ENCODE assay signal across 16 cellular contexts in genomic region chr2:122927710-122928249, GRCh38.
A peak's percentile ranks its signal among the peaks of the same experiment; 100 is the strongest.
DNase-seq lines count a peak whose midpoint lies in the region; ATAC-seq, FAIRE-seq and TF ChIP-seq lines count a peak whose summit lies in the region.
"Had no signal": no experiment of that assay in that cellular context is flagged by ENCODE, and none has a peak within 500 bp of the region (broad histone marks: within the 10 kb centered on the region; RNA-seq: fewer than 3 reads in every experiment).

No MANE protein-coding gene starts in this region.

- no peak overlapping the region for H3K18ac ChIP-seq in H1 (ENCODE audit: extremely low read depth, low read length)

- TF ChIP-seq CTCF in H1 (IDR thresholded peaks at IDR 0.05; ENCODE audit: control extremely low read depth in 1 of 3, insufficient read depth in 1 of 3, low read depth in 1 of 3, low read length in 3 of 3): peak in 1 of 3 experiments; percentile 34; a peak in 1 of 4 replicates
- no peak for TF ChIP-seq CTCF in left lung (IDR thresholded peaks at IDR 0.05)
- TF ChIP-seq CTCF in pancreas (IDR thresholded peaks at IDR 0.05): no peak

- no peak for TF ChIP-seq POLR2A in H1 (IDR thresholded peaks at IDR 0.05; ENCODE audit: control extremely low read depth in 1 of 2, low read depth in 2 of 2, low read length in 2 of 2)

- H2AFZ ChIP-seq in H1 (ENCODE audit: low read length): no peak overlapping the region

- no peak overlapping the region for H4K91ac ChIP-seq in H1 (replicated peaks; ENCODE audit: insufficient read length, low read length)

- no peaks in the 10 kb centered on the region for H3K23me2 ChIP-seq in H1 (ENCODE audit: low read depth, low read length)

- TF ChIP-seq RAD21 in H1 (IDR thresholded peaks at IDR 0.05 in 1 of 2, conservative IDR thresholded peaks at IDR 0.05 in 1 of 2; ENCODE audit: low read depth in 2 of 2, low read length in 2 of 2): peak; percentile 14 to 16; a peak in 2 of 4 replicates

- intact Hi-C loops in left lung (cut with DNase I): no loop called here
- intact Hi-C loops in pancreas (cut with DNase I): no loop called here

- H3K79me2 ChIP-seq in H1 (ENCODE audit: control insufficient read depth in 1 of 2, insufficient read depth in 2 of 2, low read length in 2 of 2): no peaks in the 10 kb centered on the region

- H3K79me1 ChIP-seq in H1 (ENCODE audit: low read depth, low read length): no peaks in the 10 kb centered on the region

- no peak overlapping the region for H3K23ac ChIP-seq in H1 (ENCODE audit: insufficient read length)

- ATAC-seq in left lung (no peak), pancreas (no peak)
- ATAC-seq: Panc1 had no signal

- no peak overlapping the region for H3K9ac ChIP-seq in HUES48 (ENCODE audit: low read depth, low read length)
- no peak overlapping the region for H3K9ac ChIP-seq in H1 (replicated peaks in 1 of 4; ENCODE audit: extremely low read depth in 1 of 4, low read depth in 3 of 4, low read length in 3 of 4)

- no peak for FAIRE-seq in H1 (lab: Jason Lieb, UNC)
- FAIRE-seq in pancreas (lab: Jason Lieb, UNC): no peak
- FAIRE-seq: G401.6 had no signal

- DNase-seq in H1 (ENCODE audit: low read depth in 1 of 2, low spot score in 2 of 2) (no peak), iPS-NIHi11 (ENCODE audit: low spot score) (peak; percentile 18), left lung (no peak), pancreas (no peak), retina (no peak)
- DNase-seq in activated CD8-positive, alpha-beta memory T cell treated with anti-CD3 and anti-CD28 coated beads, Interleukin-2, amount 50 U/mL, for 4 hours: no peak
- DNase-seq: AML-193, DND-41, KG1, MV-4-11, NCI-H187, NCI-H526 had no signal

- H3K4ac ChIP-seq in H1 (replicated peaks; ENCODE audit: insufficient read length, low read depth, low read length): no peak overlapping the region

- H2BK12ac ChIP-seq in H1 (ENCODE audit: low read depth, low read length): no peak overlapping the region

- TF ChIP-seq EP300 in H1 (IDR thresholded peaks at IDR 0.05; ENCODE audit: borderline replicate concordance in 1 of 2, low read depth in 2 of 2, low read length in 2 of 2): no peak

- no peak overlapping the region for H2BK15ac ChIP-seq in H1 (ENCODE audit: low read length)

- POLR2A ChIA-PET in H1 (lab: Charles Lee; ENCODE audit: partially characterized antibody): interaction anchor here (0.9 kb wide), 1 partner anchor 72 kb away, joined by 3 read pairs; no protein-coding TSS in a partner anchor

- H2AK5ac ChIP-seq in H1 (ENCODE audit: low read depth, low read length): no peak overlapping the region

- no peaks in the 10 kb centered on the region for H3K27me3 ChIP-seq in HUES48 (ENCODE audit: control insufficient read depth, insufficient read depth, low read length)
- H3K27me3 ChIP-seq in H1 (replicated peaks in 1 of 4; ENCODE audit: control insufficient read depth in 3 of 4, extremely low read depth in 1 of 4, insufficient read depth in 3 of 4, low read length in 3 of 4): no peaks in the 10 kb centered on the region
- H3K27me3 ChIP-seq in left lung: no peaks in the 10 kb centered on the region
- H3K27me3 ChIP-seq in pancreas: no peaks in the 10 kb centered on the region
- H3K27me3 ChIP-seq: SJSA1 had no signal

- H3K36me3 ChIP-seq in HUES48 (ENCODE audit: control insufficient read depth, insufficient read depth, low read length) (no peaks in the 10 kb centered on the region), H1 (ENCODE audit: control insufficient read depth in 2 of 4, insufficient read depth in 4 of 4, low read length in 3 of 4) (peaks cover 0 to 14% (median 3%) of the 10 kb centered on the region in 4 experiments; a peak in 4 of 8 replicates), left lung (no peaks in the 10 kb centered on the region), pancreas (no peaks in the 10 kb centered on the region)
- H3K36me3 ChIP-seq: SJSA1 had no signal

- no peak overlapping the region for H2BK120ac ChIP-seq in H1 (replicated peaks; ENCODE audit: low read depth, low read length)

- H3K9me3 ChIP-seq in HUES48 (ENCODE audit: control insufficient read depth, insufficient read depth, low read length) (peaks cover 25% of the 10 kb centered on the region), H1 (ENCODE audit: insufficient read depth in 2 of 2, low read depth in 1 of 2, low read length in 1 of 2) (peaks cover 23 to 25% of the 10 kb centered on the region in 2 experiments), left lung (peaks cover 0 to 42% of the 10 kb centered on the region in 2 donors), pancreas (no peaks in the 10 kb centered on the region)

- CTCF ChIA-PET in H1 (lab: Charles Lee; ENCODE audit: partially characterized antibody): interaction anchor here (1.0 kb wide), 1 partner anchor 390 kb away, joined by 4 read pairs; no protein-coding TSS in a partner anchor

- H3K4me3 ChIP-seq in HUES48 (ENCODE audit: low read depth, low read length) (no peak overlapping the region), H1 (ENCODE audit: extremely low read depth in 1 of 4, insufficient read depth in 2 of 4, low read depth in 3 of 4, low read length in 4 of 4) (no peak overlapping the region), left lung (no peak overlapping the region), pancreas (no peak overlapping the region)
- H3K4me3 ChIP-seq: SJSA1 had no signal

- H3K27ac ChIP-seq in HUES48 (ENCODE audit: low read depth, low read length): peak overlapping the region; percentile 84
- H3K27ac ChIP-seq in H1 (ENCODE audit: low read depth, low read length): no peak overlapping the region
- no peak overlapping the region for H3K27ac ChIP-seq in left lung
- no peak overlapping the region for H3K27ac ChIP-seq in pancreas
- H3K27ac ChIP-seq: SJSA1 had no signal

- peaks cover 12% of the 10 kb centered on the region for H3K4me1 ChIP-seq in HUES48 (ENCODE audit: control insufficient read depth, insufficient read depth, low read length)
- peaks cover 0 to 8% (median 2%) of the 10 kb centered on the region in 4 experiments; a peak in 2 of 7 replicates for H3K4me1 ChIP-seq in H1 (replicated peaks in 1 of 4; ENCODE audit: control insufficient read depth in 3 of 4, insufficient read depth in 4 of 4, low read length in 3 of 4)
- no peaks in the 10 kb centered on the region for H3K4me1 ChIP-seq in left lung
- no peaks in the 10 kb centered on the region for H3K4me1 ChIP-seq in pancreas
- H3K4me1 ChIP-seq: SJSA1 had no signal

- no peak overlapping the region for H4K8ac ChIP-seq in H1 (ENCODE audit: extremely low read depth, insufficient read depth, low read length)

- H2BK20ac ChIP-seq in H1 (ENCODE audit: low read length): no peak overlapping the region

- H3K14ac ChIP-seq in H1 (ENCODE audit: insufficient read length): no peak overlapping the region

- peak overlapping the region in 1 of 2 experiments; percentile 35; a peak in 2 of 4 replicates for H3K4me2 ChIP-seq in H1 (ENCODE audit: insufficient read depth in 1 of 2, low read depth in 2 of 2, low read length in 2 of 2)

- no peak overlapping the region for H3K56ac ChIP-seq in H1 (replicated peaks; ENCODE audit: insufficient read length, low read depth, low read length)

- H2BK5ac ChIP-seq in H1 (ENCODE audit: low read depth, low read length): no peak overlapping the region

- H4K20me1 ChIP-seq in H1 (replicated peaks in 1 of 2; ENCODE audit: control insufficient read depth in 1 of 2, insufficient read depth in 2 of 2, low read length in 2 of 2): no peaks in the 10 kb centered on the region

- H4K5ac ChIP-seq in H1 (ENCODE audit: insufficient read length, low read depth, low read length): no peak overlapping the region

TF ChIP-seq in H1, 55 proteins besides CTCF, POLR2A, EP300 and RAD21:
- TF ChIP-seq GTF2F1 (IDR thresholded peaks at IDR 0.05; ENCODE audit: borderline replicate concordance, low read depth, low read length): no peak
- no peak for TF ChIP-seq KDM1A (IDR thresholded peaks at IDR 0.05; ENCODE audit: borderline replicate concordance, low read length)
- peak; percentile 55; the same call in 1 of the 2 replicates for TF ChIP-seq USF2 (IDR thresholded peaks at IDR 0.05; ENCODE audit: low read length)
- TF ChIP-seq BRCA1 (IDR thresholded peaks at IDR 0.05; ENCODE audit: low read depth, low read length): no peak
- TF ChIP-seq NANOG (IDR thresholded peaks at IDR 0.05; ENCODE audit: insufficient read depth, low read depth, low read length, poor library complexity, severe bottlenecking): peak; percentile 36
- TF ChIP-seq TEAD4 (IDR thresholded peaks at IDR 0.05; ENCODE audit: low read depth, low read length): peak; percentile 57; the same call in 1 of the 2 replicates
- no peak for TF ChIP-seq CBX5 (IDR thresholded peaks at IDR 0.05; ENCODE audit: low read depth, low read length)
- no peak for TF ChIP-seq PHF8 (conservative IDR thresholded peaks at IDR 0.05; ENCODE audit: low read depth, low read length)
